Comparison of ENCODE assay signal across 10 cellular contexts in the genomic region with DNA sequence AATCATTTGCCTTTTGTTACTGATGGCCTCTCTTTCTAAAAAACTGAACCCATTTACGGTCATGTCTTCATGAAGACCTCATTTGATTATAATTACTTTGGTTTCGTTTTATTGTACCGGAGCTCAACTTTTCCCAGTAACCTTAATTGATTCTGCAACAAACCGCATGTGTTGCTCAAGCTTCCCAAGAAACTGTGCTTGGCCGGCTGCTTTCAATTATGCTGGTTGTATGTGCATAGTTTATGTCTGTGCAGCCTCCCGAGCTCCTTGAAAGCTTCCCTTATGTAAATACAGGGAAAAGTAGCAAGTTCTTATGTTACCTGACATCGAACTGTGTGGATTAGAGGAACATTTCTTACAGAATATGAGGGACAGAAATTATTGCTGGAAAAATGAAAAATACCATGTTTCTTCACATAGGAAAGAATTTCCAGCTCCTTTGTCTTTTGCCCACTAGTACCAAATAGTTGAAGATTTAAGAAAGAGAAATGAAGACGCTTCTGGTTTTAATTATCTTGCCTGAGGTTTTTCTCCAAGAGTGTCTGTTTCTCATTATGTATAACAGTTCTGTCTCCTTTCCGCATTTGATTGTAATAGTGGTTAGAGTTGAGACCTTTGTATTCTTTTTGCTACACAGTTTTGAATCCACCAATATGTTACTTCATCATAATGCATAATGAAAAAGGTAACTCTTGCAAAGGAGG. TPM values are rescaled to one million over a fixed set of nuclear protein-coding genes. Genes with fewer than 3 reads are reported as not detected.
DNase-seq lines count a peak whose midpoint lies in the region; ATAC-seq, FAIRE-seq and TF ChIP-seq lines count a peak whose summit lies in the region.
"Had no signal": no experiment of that assay in that cellular context is flagged by ENCODE, and none has a peak within 500 bp of the region (broad histone marks: within the 10 kb centered on the region; RNA-seq: fewer than 3 reads in every experiment).

No MANE protein-coding gene starts in this region.

- H3K9me1 ChIP-seq in endothelial cell of umbilical vein (replicated peaks; ENCODE audit: control insufficient read depth, extremely low read depth, insufficient read depth, low read length) = no peaks in the 10 kb centered on the region

- BruUV-seq in A673 (replicated peaks; lab: Mats Ljungman, UMichigan) = no TSS peak
- no TSS peak for BruUV-seq in endothelial cell of umbilical vein (replicated peaks; lab: Mats Ljungman, UMichigan)

- FAIRE-seq in endothelial cell of umbilical vein (lab: Jason Lieb, UNC) = peak; percentile 59

- no peaks in the 10 kb centered on the region for H4K20me1 ChIP-seq in endothelial cell of umbilical vein (replicated peaks; ENCODE audit: control insufficient read depth, extremely low read depth, insufficient read depth, low read length)

- no peak overlapping the region for H3K4me2 ChIP-seq in endothelial cell of umbilical vein (ENCODE audit: insufficient read depth, low read length)

- peaks cover 42% of the 10 kb centered on the region for H3K4me1 Mint-ChIP-seq in nephron

- H3K27me3 ChIP-seq in A673 (replicated peaks; ENCODE audit: insufficient read depth, low read depth, low read length, poor library complexity) = no peaks in the 10 kb centered on the region
- no peaks in the 10 kb centered on the region for H3K27me3 ChIP-seq in endothelial cell of umbilical vein (ENCODE audit: control insufficient read depth in 2 of 2, insufficient read depth in 2 of 2, low read length in 2 of 2)

- ATAC-seq in HG02973 (IDR thresholded peaks at IDR 0.05; ENCODE audit: unreplicated experiment) (no peak), GM19463 (IDR thresholded peaks at IDR 0.05; ENCODE audit: unreplicated experiment) (no peak)

- TF ChIP-seq POLR2A in endothelial cell of umbilical vein (IDR thresholded peaks at IDR 0.05; ENCODE audit: low read depth, low read length) = no peak

- H3K4me3 ChIP-seq in A673 (ENCODE audit: low read depth, low read length, poor library complexity, severe bottlenecking) (peak overlapping the region; percentile 26), endothelial cell of umbilical vein (replicated peaks in 1 of 3; ENCODE audit: insufficient read depth in 1 of 3, low read depth in 1 of 3, low read length in 3 of 3) (no peak overlapping the region)

- no peaks in the 10 kb centered on the region for H3K9me3 Mint-ChIP-seq in nephron

- intact Hi-C loops in A673 (cut with micrococcal nuclease; ENCODE audit: unreplicated experiment) (no loop called here), endothelial cell of umbilical vein (cut with micrococcal nuclease) (no loop called here)

- H3K27ac Mint-ChIP-seq in nephron = peak overlapping the region; percentile 79 to 90 (median 80)

- DNase-seq in A673 (ENCODE audit: low spot score) (peak; percentile 74), NCI-H69 (lab: John Stamatoyannopoulos, UW) (peak; percentile 19), endothelial cell of umbilical vein (ENCODE audit: low read depth, low spot score) (no peak), hippocampal formation (lab: John Stamatoyannopoulos, UW) (no peak), NCI-H524 treated with DMSO at 0.1 percent for 48 hours (lab: John Stamatoyannopoulos, UW) (no peak)
- DNase-seq: RPMI8226 had no signal

- CTCF ChIA-PET in A673 (lab: Charles Lee) (interaction anchor here (0.6 kb wide), 1 partner anchor 620 kb away, joined by 3 read pairs; no protein-coding TSS in a partner anchor), endothelial cell of umbilical vein (lab: Charles Lee) (interaction anchor here (1.1 kb wide), 1 partner anchor 13 kb away, joined by 3 read pairs; no protein-coding TSS in a partner anchor)

- H2AFZ ChIP-seq in endothelial cell of umbilical vein (ENCODE audit: low read depth, low read length) = no peak overlapping the region

- H3K4me1 ChIP-seq in A673 (ENCODE audit: insufficient read depth, low read length, poor library complexity, severe bottlenecking) (peaks cover 9% of the 10 kb centered on the region), endothelial cell of umbilical vein (ENCODE audit: control insufficient read depth, extremely low read depth, insufficient read depth, low read length) (peaks cover 2% of the 10 kb centered on the region)

- POLR2A ChIA-PET in A673 (lab: Charles Lee; ENCODE audit: low non-redundant PET) = no interaction called here
- POLR2A ChIA-PET in endothelial cell of umbilical vein (lab: Charles Lee) = no interaction called here

- TF ChIP-seq CTCF in A673 (conservative IDR thresholded peaks at IDR 0.05; ENCODE audit: low read depth, low read length) (no peak), endothelial cell of umbilical vein (IDR thresholded peaks at IDR 0.05; ENCODE audit: extremely low read depth in 1 of 2, insufficient read depth in 1 of 2, low read depth in 1 of 2, low read length in 2 of 2) (no peak), nephron (IDR thresholded peaks at IDR 0.05; ENCODE audit: unreplicated experiment in 3 of 3) (no peak)

- H3K27ac ChIP-seq in A673 (ENCODE audit: low read depth, low read length, poor library complexity, severe bottlenecking) (peak overlapping the region; percentile 60), endothelial cell of umbilical vein (ENCODE audit: insufficient read depth, low read depth, low read length) (no peak overlapping the region)
- H3K27ac ChIP-seq: C4-2B had no signal

- H3K9me3 ChIP-seq in A673 (ENCODE audit: low read depth, low read length, poor library complexity, severe bottlenecking) (no peaks in the 10 kb centered on the region), endothelial cell of umbilical vein (replicated peaks; ENCODE audit: control insufficient read depth, insufficient read depth, low read length) (no peaks in the 10 kb centered on the region)

- dilution Hi-C loops in endothelial cell of umbilical vein (cut with MboI; ENCODE audit: extremely low pct_ligation_motif_present, low sequenced_read_pairs) = no loop called here

- no peak overlapping the region for H3K9ac ChIP-seq in endothelial cell of umbilical vein (replicated peaks; ENCODE audit: extremely low read depth, insufficient read depth, low read length)

- no peaks in the 10 kb centered on the region for H3K36me3 ChIP-seq in A673 (ENCODE audit: insufficient read depth, low read length, poor library complexity, severe bottlenecking)
- no peaks in the 10 kb centered on the region for H3K36me3 ChIP-seq in endothelial cell of umbilical vein (ENCODE audit: control insufficient read depth in 2 of 2, extremely low read depth in 1 of 2, insufficient read depth in 2 of 2, low read length in 2 of 2)

- H3K27me3 Mint-ChIP-seq in nephron (ENCODE audit: low read depth) = no peaks in the 10 kb centered on the region

- peaks cover 30% of the 10 kb centered on the region for H3K36me3 Mint-ChIP-seq in nephron (ENCODE audit: low read depth)

- H3K4me3 Mint-ChIP-seq in nephron = peak overlapping the region; percentile 77 to 83 (median 81)

- no peaks in the 10 kb centered on the region for H3K79me2 ChIP-seq in endothelial cell of umbilical vein (ENCODE audit: control insufficient read depth, insufficient read depth, low read length)

TF ChIP-seq in endothelial cell of umbilical vein, 7 proteins besides CTCF, POLR2A, EP300 and RAD21:
- no peak for TF ChIP-seq POLR2AphosphoS5 (IDR thresholded peaks at IDR 0.05; ENCODE audit: insufficient read depth, low read depth, low read length)

RNA-seq across cellular contexts. Expression of a gene that starts 2.1 kb away (rescaled TPM):
- 2.0 and 3.0 TPM in 2 replicates for total RNA-seq in A673 (2021)
- total RNA-seq in endothelial cell of umbilical vein = 1.7 and 2.3 TPM in 2 replicates
- 1.7 and 1.8 TPM in 2 replicates for polyA plus RNA-seq in endothelial cell of umbilical vein
- 1.7 and 2.8 TPM in 2 replicates for polyA plus RNA-seq in endothelial cell of umbilical vein (2011; cell fraction: cytosol; rRNA removed)
- polyA plus RNA-seq in endothelial cell of umbilical vein (2011; cell fraction: nucleus; rRNA removed) = 3.5 and 4.0 TPM in 2 replicates
- 5.0 and 9.6 TPM in 2 replicates for polyA plus RNA-seq in endothelial cell of umbilical vein (2012)
- 3.6 and 5.7 TPM in 2 replicates for polyA minus RNA-seq in endothelial cell of umbilical vein
- not detected for polyA minus RNA-seq in endothelial cell of umbilical vein (2011; cell fraction: cytosol; rRNA and poly(A)+ RNA removed)
- polyA minus RNA-seq in endothelial cell of umbilical vein (2011; cell fraction: nucleus; rRNA and poly(A)+ RNA removed) = 4.2 and 5.4 TPM in 2 replicates

Comparison
In these comparisons a context has a peak if more than half of its experiments do, and no peak if none do; other contexts are left out.
1. DNase-seq: peak in A673 (single experiment) and NCI-H69 (single experiment); none in endothelial cell of umbilical vein (single experiment), hippocampal formation (0 of 2) and NCI-H524 treated with DMSO at 0.1 percent for 48 hours (single experiment).